ENCODE assay signal across 3 cellular contexts in genomic region chr10:125909491-125909890, GRCh38. TPM values are rescaled to one million over a fixed set of nuclear protein-coding genes. Genes with fewer than 3 reads are reported as not detected.
"Had no signal": no experiment of that assay in that cellular context is flagged by ENCODE, and none has a peak within 500 bp of the region (broad histone marks: within the 10 kb centered on the region; RNA-seq: fewer than 3 reads in every experiment).

No MANE protein-coding gene starts in this region.

RNA-seq across cellular contexts. Expression of gene FANK1, which starts 13.1 kb away (rescaled TPM):
- total RNA-seq: activated CD4-positive, alpha-beta T cell treated with anti-CD3 and anti-CD28 coated beads, Interleukin-2, amount 10 ng/mL, durations not matched to agents 24 days and 14 days; activated CD8-positive, alpha-beta T cell treated with anti-CD3 and anti-CD28 coated beads, Interleukin-2, amount 10 ng/mL, durations not matched to agents 7 days and 5 days; T-helper 1 cell treated with Interleukin-12 subunit alpha and Interleukin-12 subunit beta and Interleukin-4 antibody, amounts not matched to agents 30 ng/mL and 1 ng/mL, for 36 hours had no signal
